In genomic region chr17:7888184-7888920, GRCh38 we compare ENCODE assay signal across 8 cellular contexts. TPM values are rescaled to one million over a fixed set of nuclear protein-coding genes. Genes with fewer than 3 reads are reported as not detected.
DNase-seq lines count a peak whose midpoint lies in the region; ATAC-seq and TF ChIP-seq lines count a peak whose summit lies in the region.

CHD3 (plus strand) TSS chr17:7888789; CDS start chr17:7889001, 212 bp downstream.

- TF ChIP-seq CTCF in cardiac muscle cell (IDR thresholded peaks at IDR 0.05; ENCODE audit: low read depth, low read length): no peak

- H3K27ac ChIP-seq in cardiac muscle cell: peak within 1 kb of the TSS; percentile 90

- peaks cover 40% of the 10 kb centered on the region for H3K4me1 ChIP-seq in cardiac muscle cell (ENCODE audit: low read depth)

- DNase-seq in Daoy (ENCODE audit: low read depth) (no peak), NCI-H748 treated with DMSO at 0.1 percent for 48 hours (lab: John Stamatoyannopoulos, UW) (peak; percentile 54), cardiac muscle cell (ENCODE audit: low read depth in 1 of 2, low spot score in 1 of 2) (peak; percentile 12 to 34), pulmonary artery endothelial cell (ENCODE audit: low read depth, low spot score) (no peak)
- DNase-seq in activated naive CD4-positive, alpha-beta T cell treated with Interleukin-2 at 50 U/mL for 16 hours: peak; percentile 66

- H3K36me3 ChIP-seq in cardiac muscle cell: peaks cover 11% of the 10 kb centered on the region

- no peak for TF ChIP-seq POLR2A in GM18505 (IDR thresholded peaks at IDR 0.05; ENCODE audit: borderline replicate concordance, extremely low read depth, insufficient read depth, insufficient read length)

- peak within 1 kb of the TSS; percentile 90 for H3K4me3 ChIP-seq in cardiac muscle cell

- H3K9me3 ChIP-seq in cardiac muscle cell (ENCODE audit: low read depth): no peaks in the 10 kb centered on the region

- H3K27me3 ChIP-seq in cardiac muscle cell: no peaks in the 10 kb centered on the region

- ATAC-seq in HG02588 (IDR thresholded peaks at IDR 0.05; ENCODE audit: unreplicated experiment): no peak
- no peak for ATAC-seq in GM18505 (IDR thresholded peaks at IDR 0.05; ENCODE audit: unreplicated experiment)
- no peak for ATAC-seq in HG03442 (IDR thresholded peaks at IDR 0.05; ENCODE audit: unreplicated experiment)

RNA-seq across cellular contexts. Expression of gene CHD3, which starts in this region (rescaled TPM):
- total RNA-seq in Daoy (2014; rRNA removed; shearing (Covaris generic)): 27.5 and 31.8 TPM in 2 replicates
- total RNA-seq in cardiac muscle cell (40.2 and 64.7 TPM in 2 replicates), pulmonary artery endothelial cell (144 and 220 TPM in 2 replicates)
- polyA plus RNA-seq in cardiac muscle cell: 15.9 and 19.7 TPM in 2 replicates

Comparison
In these comparisons a context has a peak if more than half of its experiments do, and no peak if none do; other contexts are left out.
1. DNase-seq: peak in NCI-H748 treated with DMSO at 0.1 percent for 48 hours (single experiment), activated naive CD4-positive, alpha-beta T cell treated with Interleukin-2 at 50 U/mL for 16 hours (single experiment) and cardiac muscle cell (2 of 2); none in Daoy (single experiment) and pulmonary artery endothelial cell (single experiment).